ENCODE assay signal across 8 cellular contexts in genomic region chr20:44297721-44298120, GRCh38. TPM values are rescaled to one million over a fixed set of nuclear protein-coding genes. Genes with fewer than 3 reads are reported as not detected.
"Had no signal": no experiment of that assay in that cellular context is flagged by ENCODE, and none has a peak within 500 bp of the region (broad histone marks: within the 10 kb centered on the region; RNA-seq: fewer than 3 reads in every experiment).

No MANE protein-coding gene starts in this region.

- DNase-seq: IMR-90, KBM-7, KG1 had no signal

- H3K9ac ChIP-seq: KMS-11 had no signal

- H3K4me2 ChIP-seq: KMS-11 had no signal

- H3K27ac ChIP-seq: HL-60, KMS-11 had no signal

RNA-seq across cellular contexts. Expression of gene R3HDML, which starts 39.1 kb away (rescaled TPM):
- total RNA-seq: HT-29, HT1080, IMR-90 had no signal
- polyA plus RNA-seq: IgD-negative memory B cell, IMR-90 had no signal

RNA-seq across cellular contexts. Expression of gene GDAP1L1, which starts 50.6 kb away (rescaled TPM):
- total RNA-seq: HT-29, HT1080, IMR-90 had no signal
- polyA plus RNA-seq: IgD-negative memory B cell, IMR-90 had no signal

RNA-seq across cellular contexts. Expression of gene HNF4A, which starts 57.8 kb away (rescaled TPM):
- total RNA-seq: IMR-90 had no signal
- polyA plus RNA-seq: IgD-negative memory B cell, IMR-90 had no signal
